ENCODE assay signal across 8 cellular contexts in genomic region chr2:86518498-86518897, GRCh38. TPM values are rescaled to one million over a fixed set of nuclear protein-coding genes. Genes with fewer than 3 reads are reported as not detected.
DNase-seq lines count a peak whose midpoint lies in the region; ATAC-seq and TF ChIP-seq lines count a peak whose summit lies in the region.

No MANE protein-coding gene starts in this region.

- no peak overlapping the region for H2BK5ac ChIP-seq in H9 (ENCODE audit: insufficient read length, low read length)

- H4K20me1 ChIP-seq in H9 (ENCODE audit: control insufficient read depth, insufficient read depth, insufficient read length): no peaks in the 10 kb centered on the region

- no peak overlapping the region for H3K27ac ChIP-seq in H9 (ENCODE audit: insufficient read length, low read depth, low read length)
- no peak overlapping the region for H3K27ac ChIP-seq in right cardiac atrium (ENCODE audit: low read length)
- no peak overlapping the region for H3K27ac ChIP-seq in suprapubic skin

- no peak overlapping the region for H4K91ac ChIP-seq in H9 (ENCODE audit: insufficient read length, low read depth, low read length)

- no peak overlapping the region for H3K23ac ChIP-seq in H9 (ENCODE audit: insufficient read length, low read depth, low read length)

- WGBS in H9 (ENCODE audit: extremely low coverage, insufficient read length, low lambda C conversion rate): no CpG with 5 or more reads among the region's 3 CpGs
- 58% methylated on average over 3 of the region's 3 CpGs for WGBS in right cardiac atrium
- 76% methylated on average over 3 of the region's 3 CpGs for WGBS in suprapubic skin

- no peak overlapping the region for H2AK5ac ChIP-seq in H9 (ENCODE audit: insufficient read length, low read length)

- H3K4me3 ChIP-seq in AG10803 (ENCODE audit: low read length): no peak overlapping the region
- no peak overlapping the region for H3K4me3 ChIP-seq in right cardiac atrium (ENCODE audit: low read length)
- H3K4me3 ChIP-seq in suprapubic skin: no peak overlapping the region

- H3K4me3 Mint-ChIP-seq in H9: no peak overlapping the region

- TF ChIP-seq CTCF in AG10803 (conservative IDR thresholded peaks at IDR 0.05; ENCODE audit: low read length): peak; percentile 25; the same call in 1 of the 2 replicates
- peak; percentile 51 for TF ChIP-seq CTCF in H9 (conservative IDR thresholded peaks at IDR 0.05)
- peak; percentile 8 for TF ChIP-seq CTCF in suprapubic skin (IDR thresholded peaks at IDR 0.05)

- H3K27ac Mint-ChIP-seq in H9: no peak overlapping the region

- ATAC-seq in right cardiac atrium (peak; percentile 65 to 66), GM19328 (IDR thresholded peaks at IDR 0.05; ENCODE audit: unreplicated experiment) (no peak)

- no peaks in the 10 kb centered on the region for H3K9me3 ChIP-seq in H9 (ENCODE audit: control insufficient read depth, low read depth, low read length)
- peaks cover 3% of the 10 kb centered on the region for H3K9me3 ChIP-seq in right cardiac atrium (ENCODE audit: control insufficient read depth, low read length)
- H3K9me3 ChIP-seq in suprapubic skin: no peaks in the 10 kb centered on the region

- no peaks in the 10 kb centered on the region for H3K79me2 ChIP-seq in H9 (ENCODE audit: insufficient read depth, low read length)

- H3K9me3 Mint-ChIP-seq in H9: peaks cover 0 to 9% of the 10 kb centered on the region in 2 experiments; a peak in 4 of 5 replicates

- H3K4me2 ChIP-seq in H9 (ENCODE audit: insufficient read depth, insufficient read length, low read length): no peak overlapping the region

- H2BK120ac ChIP-seq in H9 (ENCODE audit: low read depth, low read length, poor library complexity, severe bottlenecking): no peak overlapping the region

- no peak overlapping the region for H3K4ac ChIP-seq in H9 (ENCODE audit: low read depth, low read length)

- H3T11ph ChIP-seq in H9 (ENCODE audit: low read length): no peak overlapping the region

- TF ChIP-seq EP300 in suprapubic skin (IDR thresholded peaks at IDR 0.05): no peak

- H3K4me1 Mint-ChIP-seq in H9: no peaks in the 10 kb centered on the region

- no peak overlapping the region for H2AFZ ChIP-seq in H9 (ENCODE audit: low read length)

- H3K4me1 ChIP-seq in H9 (ENCODE audit: insufficient read depth, low read length) (no peaks in the 10 kb centered on the region), right cardiac atrium (ENCODE audit: control insufficient read depth, insufficient read depth, low read length) (no peaks in the 10 kb centered on the region), suprapubic skin (no peaks in the 10 kb centered on the region)

- H2BK15ac ChIP-seq in H9 (ENCODE audit: low read depth, low read length): no peak overlapping the region

- no peak overlapping the region for H3K18ac ChIP-seq in H9 (ENCODE audit: insufficient read length, low read depth, low read length)

- H3K9ac ChIP-seq in H9 (ENCODE audit: extremely low read depth, insufficient read length, low read length): no peak overlapping the region

- H3K27me3 ChIP-seq in H9 (ENCODE audit: insufficient read depth, low read length) (no peaks in the 10 kb centered on the region), right cardiac atrium (ENCODE audit: control insufficient read depth, insufficient read depth) (no peaks in the 10 kb centered on the region), suprapubic skin (no peaks in the 10 kb centered on the region)

- H3K23me2 ChIP-seq in H9 (ENCODE audit: insufficient read length, low read depth, low read length, poor library complexity, severe bottlenecking): no peaks in the 10 kb centered on the region

- no peak overlapping the region for H4K5ac ChIP-seq in H9 (ENCODE audit: insufficient read length, low read depth, low read length)

- no peaks in the 10 kb centered on the region for H3K27me3 Mint-ChIP-seq in H9 (ENCODE audit: low read depth)

- TF ChIP-seq POLR2A in suprapubic skin (IDR thresholded peaks at IDR 0.05): no peak

- H2BK20ac ChIP-seq in H9 (ENCODE audit: low read depth, low read length, poor library complexity, severe bottlenecking): no peak overlapping the region

- H3K56ac ChIP-seq in H9 (ENCODE audit: insufficient read length, low read depth, low read length): no peak overlapping the region

- intact Hi-C loops in right cardiac atrium (cut with DNase I): no loop called here

- no peak overlapping the region for H3K14ac ChIP-seq in H9 (ENCODE audit: insufficient read depth, low read length)

- peaks cover 14% of the 10 kb centered on the region for H3K36me3 ChIP-seq in suprapubic skin

- peaks cover 3 to 7% (median 5%) of the 10 kb centered on the region in 3 experiments; a peak in 6 of 7 replicates for H3K36me3 Mint-ChIP-seq in H9 (ENCODE audit: insufficient read depth in 1 of 3, low read depth in 3 of 3)

- no peak overlapping the region for H2BK12ac ChIP-seq in H9 (ENCODE audit: insufficient read length, low read depth, low read length)

- H3K79me1 ChIP-seq in H9 (ENCODE audit: insufficient read depth, low read depth, low read length, poor library complexity, severe bottlenecking): no peaks in the 10 kb centered on the region

- peak; percentile 14 for DNase-seq in AG10803 (ENCODE audit: low read depth)
- DNase-seq in H9: no peak
- DNase-seq in activated T-cell treated with anti-CD3 and anti-CD28 coated beads, Interleukin-2, amount 50 U/mL, for 1 hour: peak; percentile 33
- DNase-seq in right cardiac atrium: peak; percentile 17 to 58 (median 49)
- DNase-seq in suprapubic skin (ENCODE audit: low spot score in 2 of 2): no peak
- no peak for DNase-seq in NCI-H2107 (lab: John Stamatoyannopoulos, UW)
- DNase-seq in NCI-H2107 treated with DMSO at 0.1 percent for 48 hours (lab: John Stamatoyannopoulos, UW; ENCODE audit: unreplicated experiment): no peak

- no peak overlapping the region for H4K8ac ChIP-seq in H9 (replicated peaks; ENCODE audit: insufficient read length, low read depth, low read length)

RNA-seq across cellular contexts. Expression of gene CHMP3, which starts 44.7 kb away (rescaled TPM):
- total RNA-seq in H9 (2021) (27.5 and 28.8 TPM in 2 replicates), right cardiac atrium (100 to 1,000 TPM; 144 to 164 (median 155) TPM), suprapubic skin (100 to 1,000 TPM in 1 of 4 donors, 10 to 100 TPM in 3; 77.5 to 104 (median 92.4) TPM)
- 89.7 TPM for polyA plus RNA-seq in right cardiac atrium

Comparison
In these comparisons a context has a peak if more than half of its experiments do, and no peak if none do; other contexts are left out.
1. DNase-seq: peak in AG10803 (single experiment), activated T-cell treated with anti-CD3 and anti-CD28 coated beads, Interleukin-2, amount 50 U/mL, for 1 hour (single experiment) and right cardiac atrium (3 of 3); none in H9 (single experiment), suprapubic skin (0 of 2), NCI-H2107 (single experiment) and NCI-H2107 treated with DMSO at 0.1 percent for 48 hours (single experiment).
2. Peak in every context shown above with its lines, with median percentiles within 50 percentile points of each other: CTCF ChIP-seq.